ENCODE assay signal across 18 cellular contexts in the genomic region with DNA sequence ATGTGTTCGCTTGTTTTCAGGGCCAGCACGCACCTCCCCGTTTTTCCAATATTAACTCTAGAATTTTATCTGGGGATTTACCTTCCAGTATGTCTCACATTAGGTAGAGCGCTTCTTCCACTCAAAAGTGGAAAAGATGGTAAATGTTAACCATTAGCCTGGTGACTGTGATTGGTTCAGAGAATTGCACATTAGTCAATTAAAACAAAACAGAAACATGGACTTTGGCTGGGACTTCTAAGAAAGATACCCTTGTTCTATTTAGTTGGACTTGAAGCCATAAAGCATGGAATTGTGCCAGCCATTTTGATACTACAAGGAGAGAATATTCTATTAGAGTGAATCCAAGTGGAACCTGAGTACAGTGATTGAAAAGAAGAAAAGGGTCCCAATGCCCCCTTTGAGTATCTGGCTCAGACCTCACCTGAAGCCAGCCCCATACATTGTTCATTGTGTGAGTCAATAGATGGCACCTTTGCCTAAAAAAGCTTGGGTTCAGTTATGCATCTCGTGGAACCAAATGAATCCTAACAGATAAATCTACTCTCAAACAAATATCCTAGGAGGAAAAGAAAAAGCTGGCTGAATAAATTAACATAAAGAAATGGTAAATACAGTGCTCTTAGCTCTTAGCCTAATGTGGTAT.
"Had no signal": no experiment of that assay in that cellular context is flagged by ENCODE, and none has a peak within 500 bp of the region (broad histone marks: within the 10 kb centered on the region; RNA-seq: fewer than 3 reads in every experiment).

No MANE protein-coding gene starts in this region.

- H3K27me3 ChIP-seq: thyroid gland, upper lobe of right lung had no signal

- H3K9me3 ChIP-seq: thyroid gland, upper lobe of right lung had no signal

- H3K27ac Mint-ChIP-seq: activated naive CD4-positive, alpha-beta T cell treated with anti-CD3 and anti-CD28 coated beads, Interleukin-2, amount 50 U/mL, for 24 hours; dendritic cell treated with granulocyte-macrophage colony-stimulating factor and Interleukin-4, amounts not matched to agents 40 ng/mL and 50 ng/mL, for 4 days; naive thymus-derived CD8-positive, alpha-beta T cell; stimulated activated naive CD8-positive, alpha-beta T cell treated with anti-CD3 and anti-CD28 coated beads, Interleukin-15, Interleukin-2, amounts not matched to agents 100 ng/mL and 50 ng/mL, for 24 hours; WTC11 had no signal

- ATAC-seq: naive thymus-derived CD8-positive, alpha-beta T cell; upper lobe of right lung; WTC11 had no signal

- H3K4me3 ChIP-seq: lung, thyroid gland, upper lobe of right lung had no signal

- DNase-seq: activated gamma-delta T cell treated with Interleukin-2 at 50 U/mL for 16 hours; activated T-cell treated with anti-CD3 and anti-CD28 coated beads, Interleukin-2, amount 50 U/mL, for 1 hour; aorta; effector CD4-positive, alpha-beta T cell; hippocampal formation; naive thymus-derived CD8-positive, alpha-beta T cell; stimulated activated CD4-positive, alpha-beta T cell treated with anti-CD3 and anti-CD28 coated beads, Interleukin-1b, Interleukin-23, amount 100 ng/mL, for 48 hours; substantia nigra; T1000; thyroid gland; upper lobe of right lung had no signal

- H3K27ac ChIP-seq: thyroid gland, upper lobe of right lung had no signal

- H3K4me1 ChIP-seq: upper lobe of right lung had no signal

- H3K9me3 Mint-ChIP-seq: activated naive CD4-positive, alpha-beta T cell treated with anti-CD3 and anti-CD28 coated beads, Interleukin-2, amount 50 U/mL, for 24 hours; dendritic cell treated with granulocyte-macrophage colony-stimulating factor and Interleukin-4, amounts not matched to agents 40 ng/mL and 50 ng/mL, for 4 days; naive thymus-derived CD8-positive, alpha-beta T cell; stimulated activated naive CD8-positive, alpha-beta T cell treated with anti-CD3 and anti-CD28 coated beads, Interleukin-15, Interleukin-2, amounts not matched to agents 100 ng/mL and 50 ng/mL, for 24 hours had no signal

- H3K27me3 Mint-ChIP-seq: progenitor cell of endocrine pancreas had no signal

- H3K4me1 Mint-ChIP-seq: activated naive CD4-positive, alpha-beta T cell treated with anti-CD3 and anti-CD28 coated beads, Interleukin-2, amount 50 U/mL, for 24 hours; naive thymus-derived CD8-positive, alpha-beta T cell had no signal

- H3K4me3 Mint-ChIP-seq: activated naive CD4-positive, alpha-beta T cell treated with anti-CD3 and anti-CD28 coated beads, Interleukin-2, amount 50 U/mL, for 24 hours; brain; dendritic cell treated with granulocyte-macrophage colony-stimulating factor and Interleukin-4, amounts not matched to agents 40 ng/mL and 50 ng/mL, for 4 days; naive thymus-derived CD8-positive, alpha-beta T cell; stimulated activated naive CD8-positive, alpha-beta T cell treated with anti-CD3 and anti-CD28 coated beads, Interleukin-15, Interleukin-2, amounts not matched to agents 100 ng/mL and 50 ng/mL, for 24 hours; WTC11 had no signal

- H3K36me3 ChIP-seq: thyroid gland, upper lobe of right lung had no signal

- H3K36me3 Mint-ChIP-seq: activated naive CD4-positive, alpha-beta T cell treated with anti-CD3 and anti-CD28 coated beads, Interleukin-2, amount 50 U/mL, for 24 hours; brain; naive thymus-derived CD8-positive, alpha-beta T cell had no signal
